Comparison of ENCODE assay signal across 2 cellular contexts in the genomic region with DNA sequence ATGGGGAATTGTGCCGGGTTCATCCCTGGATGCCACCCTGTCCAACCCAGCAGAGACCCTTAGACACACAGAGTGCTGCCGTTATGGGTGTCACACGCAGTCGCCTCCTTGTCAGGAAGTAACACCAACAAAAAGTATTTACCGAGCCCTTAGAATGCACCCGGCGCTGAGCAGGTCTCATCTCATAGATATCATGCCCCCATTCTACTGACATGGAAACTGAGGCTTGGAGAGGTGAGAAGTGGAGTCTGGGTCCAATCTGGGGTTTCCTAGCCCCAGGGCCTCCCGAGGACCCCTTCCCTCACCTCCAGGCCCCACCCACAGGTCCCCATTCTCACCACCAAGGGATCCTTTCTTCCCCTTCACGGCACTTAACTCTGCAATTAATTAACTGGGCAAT.
TF ChIP-seq lines count a peak whose summit lies in the region.

No MANE protein-coding gene starts in this region.

TF ChIP-seq in HCT116, 20 proteins besides CTCF, POLR2A, EP300 and RAD21:
- TF ChIP-seq CEBPB (IDR thresholded peaks at IDR 0.05; ENCODE audit: low read depth) (no peak), SIN3A (IDR thresholded peaks at IDR 0.05; ENCODE audit: low read depth) (no peak), ZNF274 (IDR thresholded peaks at IDR 0.05; ENCODE audit: low read depth, low read length) (no peak), ELF1 (IDR thresholded peaks at IDR 0.05; ENCODE audit: borderline replicate concordance, low read depth) (no peak), CBX3 (IDR thresholded peaks at IDR 0.05; ENCODE audit: low read depth) (no peak), JUND (IDR thresholded peaks at IDR 0.05) (no peak), EZH2phosphoT487 (IDR thresholded peaks at IDR 0.05; ENCODE audit: borderline replicate concordance) (no peak), EGR1 (IDR thresholded peaks at IDR 0.05; ENCODE audit: low read depth) (no peak), REST (IDR thresholded peaks at IDR 0.05; ENCODE audit: low read depth) (no peak), FOSL1 (IDR thresholded peaks at IDR 0.05; ENCODE audit: low read depth) (no peak), POLR2AphosphoS5 (IDR thresholded peaks at IDR 0.05; ENCODE audit: low read depth, low read length) (no peak), SRF (IDR thresholded peaks at IDR 0.05; ENCODE audit: low read depth) (no peak), ZFX (IDR thresholded peaks at IDR 0.05) (no peak), EZH2 (IDR thresholded peaks at IDR 0.05) (no peak), TCF7L2 (IDR thresholded peaks at IDR 0.05; ENCODE audit: borderline replicate concordance, extremely low read depth, insufficient read depth, insufficient read length) (no peak), YY1 (IDR thresholded peaks at IDR 0.05; ENCODE audit: extremely low read depth, insufficient replicate concordance, low read depth, low read length) (no peak), ATF3 (IDR thresholded peaks at IDR 0.05) (no peak), SP1 (IDR thresholded peaks at IDR 0.05; ENCODE audit: low read depth) (no peak)
- TF ChIP-seq, protein P1, sequence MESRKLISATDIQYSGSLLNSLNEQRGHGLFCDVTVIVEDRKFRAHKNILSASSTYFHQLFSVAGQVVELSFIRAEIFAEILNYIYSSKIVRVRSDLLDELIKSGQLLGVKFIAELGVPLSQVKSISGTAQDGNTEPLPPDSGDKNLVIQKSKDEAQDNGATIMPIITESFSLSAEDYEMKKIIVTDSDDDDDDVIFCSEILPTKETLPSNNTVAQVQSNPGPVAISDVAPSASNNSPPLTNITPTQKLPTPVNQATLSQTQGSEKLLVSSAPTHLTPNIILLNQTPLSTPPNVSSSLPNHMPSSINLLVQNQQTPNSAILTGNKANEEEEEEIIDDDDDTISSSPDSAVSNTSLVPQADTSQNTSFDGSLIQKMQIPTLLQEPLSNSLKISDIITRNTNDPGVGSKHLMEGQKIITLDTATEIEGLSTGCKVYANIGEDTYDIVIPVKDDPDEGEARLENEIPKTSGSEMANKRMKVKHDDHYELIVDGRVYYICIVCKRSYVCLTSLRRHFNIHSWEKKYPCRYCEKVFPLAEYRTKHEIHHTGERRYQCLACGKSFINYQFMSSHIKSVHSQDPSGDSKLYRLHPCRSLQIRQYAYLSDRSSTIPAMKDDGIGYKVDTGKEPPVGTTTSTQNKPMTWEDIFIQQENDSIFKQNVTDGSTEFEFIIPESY (IDR thresholded peaks at IDR 0.05; ENCODE audit: extremely low read depth, insufficient replicate concordance, low read length) = no peak
- TF ChIP-seq, protein P2, sequence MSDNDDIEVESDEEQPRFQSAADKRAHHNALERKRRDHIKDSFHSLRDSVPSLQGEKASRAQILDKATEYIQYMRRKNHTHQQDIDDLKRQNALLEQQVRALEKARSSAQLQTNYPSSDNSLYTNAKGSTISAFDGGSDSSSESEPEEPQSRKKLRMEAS (IDR thresholded peaks at IDR 0.05) = no peak

TF ChIP-seq in K562, 482 proteins besides CTCF, POLR2A, EP300 and RAD21:
- no peak for TF ChIP-seq PTTG1 (tag; IDR thresholded peaks at IDR 0.05; ENCODE audit: low read depth)
- TF ChIP-seq RBM25 (IDR thresholded peaks at IDR 0.05; ENCODE audit: low read depth, low read length, severe bottlenecking) = peak; percentile 67
